ENCODE assay signal across 7 cellular contexts in the genomic region with DNA sequence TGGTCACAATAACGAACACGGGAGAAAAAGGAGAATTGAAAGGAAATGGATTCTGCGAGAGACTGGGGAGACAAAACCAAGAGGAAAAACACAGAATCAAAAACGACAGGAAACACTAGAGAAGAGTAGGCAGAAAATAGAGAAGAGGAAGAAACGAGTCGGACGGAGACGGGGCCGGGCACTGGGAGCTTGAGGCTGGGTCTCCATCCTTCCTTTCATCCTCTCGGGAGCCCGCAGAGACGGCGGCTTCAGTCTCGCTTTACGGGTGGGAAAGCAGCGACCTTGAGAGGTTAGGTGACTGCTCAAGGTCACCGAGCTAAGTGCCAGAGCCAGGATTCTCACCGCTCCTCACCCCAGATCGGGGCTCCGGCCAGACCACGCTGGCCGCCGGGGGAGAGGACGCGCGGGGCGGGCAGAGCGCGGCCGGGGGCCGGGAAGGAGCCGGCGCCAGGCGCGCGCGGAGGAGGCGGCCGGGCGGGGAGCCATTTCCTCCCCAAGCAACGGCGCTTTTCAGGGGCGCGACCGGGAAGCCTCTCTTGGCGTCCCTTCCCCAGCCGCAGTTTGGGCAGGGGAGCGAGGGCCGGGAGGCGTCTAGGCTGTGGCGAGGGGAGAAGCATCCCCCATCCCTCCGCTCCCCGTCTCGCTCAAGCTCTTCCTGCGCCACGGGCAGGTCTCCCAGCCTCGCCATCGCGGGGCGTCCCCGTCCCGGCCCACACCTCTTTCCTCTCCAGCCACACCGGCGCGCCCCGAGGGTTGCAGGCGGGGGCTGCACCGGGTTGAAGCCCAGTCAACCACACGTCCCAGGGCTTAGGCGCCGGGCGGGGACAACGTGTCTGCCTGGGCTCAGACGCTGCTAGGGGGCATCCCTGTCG. TPM values are rescaled to one million over a fixed set of nuclear protein-coding genes. Genes with fewer than 3 reads are reported as not detected.
A peak's percentile ranks its signal among the peaks of the same experiment; 100 is the strongest.
DNase-seq lines count a peak whose midpoint lies in the region; ATAC-seq, FAIRE-seq and TF ChIP-seq lines count a peak whose summit lies in the region.

No MANE protein-coding gene starts in this region.

- peak; percentile 44 for ATAC-seq in mucosa of descending colon

- H3K4me1 ChIP-seq in HAP-1, result peaks cover 9% of the 10 kb centered on the region
- H3K4me1 ChIP-seq in mucosa of descending colon (ENCODE audit: low read depth), result no peaks in the 10 kb centered on the region

- in situ Hi-C loops in HAP-1 (cut with MboI; ENCODE audit: low sequenced_read_pairs), result no loop called here

- peak overlapping the region; percentile 27 for H3K4me3 ChIP-seq in HAP-1
- no peak overlapping the region for H3K4me3 ChIP-seq in mucosa of descending colon

- TF ChIP-seq CTCF in mucosa of descending colon (IDR thresholded peaks at IDR 0.05), result no peak

- H3K36me3 ChIP-seq in HAP-1 (replicated peaks) (no peaks in the 10 kb centered on the region), mucosa of descending colon (ENCODE audit: low read depth) (no peaks in the 10 kb centered on the region)

- H3K9me3 ChIP-seq in HAP-1 (no peaks in the 10 kb centered on the region), mucosa of descending colon (no peaks in the 10 kb centered on the region)

- TF ChIP-seq POLR2A in GM12892 (IDR thresholded peaks at IDR 0.05; ENCODE audit: low read depth, low read length) (no peak), erythroblast (IDR thresholded peaks at IDR 0.05; ENCODE audit: low read length) (no peak)

- H3K27me3 ChIP-seq in HAP-1 (ENCODE audit: low read depth), result peaks cover 63% of the 10 kb centered on the region

- peak; percentile 35 for DNase-seq in GM12892 (ENCODE audit: insufficient read length)
- DNase-seq in HAP-1 (ENCODE audit: low spot score in 2 of 2), result peak in 1 of 2 experiments; percentile 45
- peak; percentile 10 for DNase-seq in NCI-H128 (lab: John Stamatoyannopoulos, UW; ENCODE audit: unreplicated experiment)
- DNase-seq in activated CD8-positive, alpha-beta memory T cell treated with anti-CD3 and anti-CD28 coated beads for 48 hours (ENCODE audit: low read depth in 2 of 3, low spot score in 2 of 3), result peak; percentile 9 to 27 (median 15)
- peak; percentile 50 to 54 for DNase-seq in erythroblast (lab: John Stamatoyannopoulos, UW)
- peak in 2 of 3 donors; percentile 28 to 44 for DNase-seq in mucosa of descending colon
- peak; percentile 43 for DNase-seq in superior temporal gyrus (ENCODE audit: extremely low spot score)

- peak; percentile 79 for FAIRE-seq in GM12892 (lab: Jason Lieb, UNC)

- intact Hi-C loops in mucosa of descending colon (cut with DNase I, micrococcal nuclease), result no loop called here

RNA-seq across cellular contexts. Expression of a gene that starts 24.0 kb away (rescaled TPM):
- 15.2 TPM for polyA plus RNA-seq in GM12892 (2012; ENCODE audit: missing spikeins)
- total RNA-seq in mucosa of descending colon, result 10 to 100 TPM; 16.1 to 21.0 (median 20.8) TPM
